Comparison of ENCODE assay signal across 9 cellular contexts in the genomic region with DNA sequence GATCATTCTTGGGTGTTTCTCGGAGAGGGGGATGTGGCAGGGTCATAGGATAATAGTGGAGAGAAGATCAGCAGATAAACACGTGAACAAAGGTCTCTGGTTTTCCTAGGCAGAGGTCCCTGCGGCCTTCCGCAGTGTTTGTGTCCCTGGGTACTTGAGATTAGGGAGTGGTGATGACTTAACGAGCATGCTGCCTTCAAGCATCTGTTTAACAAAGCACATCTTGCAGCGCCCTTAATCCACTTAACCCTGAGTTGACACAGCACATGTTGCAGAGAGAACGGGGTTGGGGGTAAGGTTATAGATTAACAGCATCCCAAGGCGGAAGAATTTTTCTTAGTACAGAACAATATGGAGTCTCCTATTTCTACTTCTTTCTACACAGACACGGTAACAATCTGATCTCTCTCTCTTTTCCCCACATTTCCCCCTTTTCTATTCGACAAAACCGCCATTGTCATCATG. TPM values are rescaled to one million over a fixed set of nuclear protein-coding genes. Genes with fewer than 3 reads are reported as not detected.
A peak's percentile ranks its signal among the peaks of the same experiment; 100 is the strongest.
DNase-seq lines count a peak whose midpoint lies in the region; ATAC-seq, FAIRE-seq and TF ChIP-seq lines count a peak whose summit lies in the region.
"Not testable (repeated sequence)": the region's sequence is repeated elsewhere in the genome, so short reads cannot be mapped to it uniquely, and the experiment has no call there.
"Had no signal": no experiment of that assay in that cellular context is flagged by ENCODE, and none has a peak within 500 bp of the region (broad histone marks: within the 10 kb centered on the region; RNA-seq: fewer than 3 reads in every experiment).

No MANE protein-coding gene starts in this region.

- FAIRE-seq in D721Med (lab: Jason Lieb, UNC): peak; percentile 60

- H3K27ac Mint-ChIP-seq in activated CD8-positive, alpha-beta T cell treated with anti-CD3 and anti-CD28 coated beads for 36 hours: not testable (repeated sequence)

- TF ChIP-seq EP300 in tibial nerve (IDR thresholded peaks at IDR 0.05): not testable (repeated sequence)

- H3K9me3 ChIP-seq in lower lobe of right lung, prostate gland, tibial nerve: not testable (repeated sequence)

- TF ChIP-seq CTCF in D721Med (IDR thresholded peaks at IDR 0.05; ENCODE audit: insufficient read depth, missing control alignments); activated CD8-positive, alpha-beta T cell treated with anti-CD3 and anti-CD28 coated beads for 36 hours (IDR thresholded peaks at IDR 0.05); coronary artery (IDR thresholded peaks at IDR 0.05); lower lobe of right lung (IDR thresholded peaks at IDR 0.05); prostate gland (IDR thresholded peaks at IDR 0.05); tibial nerve (IDR thresholded peaks at IDR 0.05): not testable (repeated sequence)

- not testable (repeated sequence) for H3K27me3 ChIP-seq in lower lobe of right lung (ENCODE audit: low read depth); prostate gland (replicated peaks; ENCODE audit: insufficient read depth); tibial nerve

- POLR2A ChIA-PET in activated CD8-positive, alpha-beta T cell treated with anti-CD3 and anti-CD28 coated beads for 36 hours (lab: Charles Lee): not testable (repeated sequence)

- peak overlapping the region; percentile 19 for H3K4me3 Mint-ChIP-seq in activated CD8-positive, alpha-beta T cell treated with anti-CD3 and anti-CD28 coated beads for 36 hours

- not testable (repeated sequence) for DNase-seq in D721Med (ENCODE audit: insufficient read length, low spot score); activated CD8-positive, alpha-beta T cell treated with anti-CD3 and anti-CD28 coated beads for 36 hours; coronary artery (ENCODE audit: low spot score); Right ventricle myocardium superior; lower lobe of right lung; prostate gland (ENCODE audit: low spot score); tibial nerve (ENCODE audit: low spot score in 2 of 2)
- peak; percentile 50 for DNase-seq in LoVo (ENCODE audit: low spot score)

- TF ChIP-seq POLR2A in prostate gland (IDR thresholded peaks at IDR 0.05); tibial nerve (IDR thresholded peaks at IDR 0.05): not testable (repeated sequence)

- not testable (repeated sequence) for H3K36me3 Mint-ChIP-seq in activated CD8-positive, alpha-beta T cell treated with anti-CD3 and anti-CD28 coated beads for 36 hours (ENCODE audit: low read depth)

- intact Hi-C loops in activated CD8-positive, alpha-beta T cell treated with anti-CD3 and anti-CD28 coated beads for 36 hours (cut with micrococcal nuclease); Right ventricle myocardium superior (cut with DNase I); lower lobe of right lung (cut with DNase I); prostate gland (cut with DNase I): not testable (repeated sequence)

- H3K4me1 ChIP-seq in lower lobe of right lung; prostate gland (replicated peaks): not testable (repeated sequence)
- H3K4me1 ChIP-seq in tibial nerve: peaks cover 0 to 16% (median 0%) of the 10 kb centered on the region in 4 donors

- H3K36me3 ChIP-seq in lower lobe of right lung, prostate gland, tibial nerve: not testable (repeated sequence)

- H3K4me3 ChIP-seq in coronary artery (peak overlapping the region; percentile 70), lower lobe of right lung (peak overlapping the region; percentile 52), prostate gland (peak overlapping the region; percentile 46 to 50), tibial nerve (peak overlapping the region; percentile 43 to 66 (median 46))

- not testable (repeated sequence) for H3K9me3 Mint-ChIP-seq in activated CD8-positive, alpha-beta T cell treated with anti-CD3 and anti-CD28 coated beads for 36 hours

- not testable (repeated sequence) for H3K27ac ChIP-seq in coronary artery
- peak overlapping the region; percentile 82 for H3K27ac ChIP-seq in lower lobe of right lung
- peak overlapping the region; percentile 73 to 82 for H3K27ac ChIP-seq in prostate gland
- H3K27ac ChIP-seq in tibial nerve: peak overlapping the region in 3 of 4 donors; percentile 26 to 79 (median 70)

- CTCF ChIA-PET in activated CD8-positive, alpha-beta T cell treated with anti-CD3 and anti-CD28 coated beads for 36 hours (lab: Charles Lee): not testable (repeated sequence)

- WGBS in prostate gland: 16% methylated on average over 11 of the region's 11 CpGs
- WGBS in tibial nerve, 2 donors: 18 to 21% methylated on average over 11 of the region's 11 CpGs

- ATAC-seq in activated CD8-positive, alpha-beta T cell treated with anti-CD3 and anti-CD28 coated beads for 36 hours: not testable (repeated sequence)
- peak; percentile 13 for ATAC-seq in Right ventricle myocardium superior (ENCODE audit: poor library complexity)
- ATAC-seq in lower lobe of right lung: peak; percentile 61 to 65

- H3K27me3 Mint-ChIP-seq in activated CD8-positive, alpha-beta T cell treated with anti-CD3 and anti-CD28 coated beads for 36 hours: peaks cover 17% of the 10 kb centered on the region

- H3K4me1 Mint-ChIP-seq in activated CD8-positive, alpha-beta T cell treated with anti-CD3 and anti-CD28 coated beads for 36 hours (ENCODE audit: low read depth): not testable (repeated sequence)

RNA-seq across cellular contexts. Expression of gene ANKDD1B, which starts 0.4 kb away (rescaled TPM):
- total RNA-seq in activated CD8-positive, alpha-beta T cell treated with anti-CD3 and anti-CD28 coated beads for 36 hours: not detected
- total RNA-seq in Right ventricle myocardium superior (not detected), lower lobe of right lung (4.3 TPM), prostate gland (1 to 10 TPM; 1.9 to 2.7 TPM), tibial nerve (1 to 10 TPM in 3 of 4 donors, under 1 TPM in 1; 0.63 to 3.9 (median 1.3) TPM)
- total RNA-seq: RPMI7951 had no signal
